Comparison of ENCODE assay signal across 8 cellular contexts in the genomic region with DNA sequence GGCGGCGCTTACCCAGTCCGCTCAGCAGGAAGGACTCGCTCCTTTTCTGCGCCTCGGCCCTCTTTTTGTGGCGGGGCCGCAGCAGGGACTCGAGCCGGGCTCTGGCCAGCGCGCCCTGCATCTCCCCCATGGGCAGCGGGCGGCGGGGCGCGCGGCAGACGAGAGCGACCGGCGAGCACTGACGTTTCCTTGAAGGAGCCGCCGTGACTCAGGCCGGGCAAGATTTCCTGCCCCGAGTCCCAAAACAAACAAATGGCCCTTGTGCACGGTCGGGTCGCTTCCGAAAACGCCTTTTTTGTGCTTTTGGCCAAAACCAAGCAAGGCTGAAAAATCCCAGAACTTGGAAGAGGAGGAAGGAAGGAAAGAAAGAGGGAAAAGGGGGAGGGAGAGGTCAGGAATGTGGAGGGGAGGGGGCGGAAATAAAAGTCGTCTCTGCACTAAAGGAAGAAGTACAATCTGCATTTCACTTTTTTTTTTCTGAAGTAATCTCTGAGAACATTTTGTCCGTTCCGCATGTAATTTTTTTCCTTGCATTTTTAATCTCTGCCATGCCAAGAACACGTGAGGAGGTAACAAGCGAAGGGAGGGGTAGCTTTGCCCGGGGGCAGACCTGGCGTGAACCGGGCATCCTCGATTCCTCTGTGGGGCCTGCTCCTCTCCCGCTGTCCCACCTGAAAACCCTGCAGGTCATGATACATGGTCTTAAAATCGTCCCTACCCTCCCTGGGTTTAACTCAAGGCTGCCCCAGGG.
DNase-seq lines count a peak whose midpoint lies in the region; ATAC-seq, FAIRE-seq and TF ChIP-seq lines count a peak whose summit lies in the region.

No MANE protein-coding gene starts in this region.

- peaks cover 4% of the 10 kb centered on the region for H3K4me1 ChIP-seq in neural progenitor cell
- peaks cover 0 to 30% (median 12%) of the 10 kb centered on the region in 4 donors for H3K4me1 ChIP-seq in transverse colon

- H4K20me1 ChIP-seq in neural progenitor cell (ENCODE audit: low read depth): no peaks in the 10 kb centered on the region

- peaks cover 41% of the 10 kb centered on the region for H3K4me1 Mint-ChIP-seq in activated T-helper 2 cell treated with anti-CD3 and anti-CD28 coated beads, Interferon-gamma antibody, Interleukin-2, Interleukin-4, amounts not matched to agents 10 μg/mL and 5 μg/mL and 100 μg/mL, durations not matched to agents 14 hours and 24 hours and 36 hours (ENCODE audit: low read depth)
- peaks cover 16% of the 10 kb centered on the region for H3K4me1 Mint-ChIP-seq in neural progenitor cell

- H3K27me3 ChIP-seq in neural progenitor cell (peaks cover 28% of the 10 kb centered on the region), transverse colon (no peaks in the 10 kb centered on the region)

- no peaks in the 10 kb centered on the region for H3K9me3 Mint-ChIP-seq in activated T-helper 2 cell treated with anti-CD3 and anti-CD28 coated beads, Interferon-gamma antibody, Interleukin-2, Interleukin-4, amounts not matched to agents 10 μg/mL and 5 μg/mL and 100 μg/mL, durations not matched to agents 14 hours and 24 hours and 36 hours
- peaks cover 5% of the 10 kb centered on the region for H3K9me3 Mint-ChIP-seq in neural progenitor cell

- H3K36me3 ChIP-seq in neural progenitor cell (no peaks in the 10 kb centered on the region), transverse colon (peaks cover 0 to 28% (median 4%) of the 10 kb centered on the region in 4 donors)

- DNase-seq in EH (ENCODE audit: low read depth): peak; percentile 89
- DNase-seq in H54 (ENCODE audit: insufficient read length, low spot score): no peak
- peak; percentile 41 for DNase-seq in NCI-H2171 (lab: John Stamatoyannopoulos, UW)
- DNase-seq in activated T-helper 2 cell treated with anti-CD3 and anti-CD28 coated beads, Interferon-gamma antibody, Interleukin-2, Interleukin-4, amounts not matched to agents 10 μg/mL and 5 μg/mL and 100 μg/mL, durations not matched to agents 14 hours and 24 hours and 36 hours (ENCODE audit: low spot score): no peak
- peak; percentile 71 for DNase-seq in foreskin melanocyte
- peak; percentile 82 for DNase-seq in neural progenitor cell (ENCODE audit: low spot score)
- peak; percentile 63 for DNase-seq in transverse colon

- H3K4me3 ChIP-seq in neural progenitor cell (peak overlapping the region; percentile 83), transverse colon (peak overlapping the region; percentile 33 to 90 (median 75))

- TF ChIP-seq POLR2A in H54 (IDR thresholded peaks at IDR 0.05; ENCODE audit: low read depth, low read length) (peak; percentile 33; the same call in 1 of the 2 replicates), transverse colon (IDR thresholded peaks at IDR 0.05) (no peak)

- H3K9me3 ChIP-seq in neural progenitor cell (ENCODE audit: low read depth) (no peaks in the 10 kb centered on the region), transverse colon (no peaks in the 10 kb centered on the region)

- H3K27ac ChIP-seq in neural progenitor cell (peak overlapping the region; percentile 80), transverse colon (peak overlapping the region; percentile 94 to 95 (median 94))

- FAIRE-seq in H54 (lab: Jason Lieb, UNC): no peak

- H3K79me2 ChIP-seq in neural progenitor cell (ENCODE audit: low read depth): no peaks in the 10 kb centered on the region

- H3K36me3 Mint-ChIP-seq in activated T-helper 2 cell treated with anti-CD3 and anti-CD28 coated beads, Interferon-gamma antibody, Interleukin-2, Interleukin-4, amounts not matched to agents 10 μg/mL and 5 μg/mL and 100 μg/mL, durations not matched to agents 14 hours and 24 hours and 36 hours (ENCODE audit: low read depth): peaks cover 39% of the 10 kb centered on the region
- no peaks in the 10 kb centered on the region for H3K36me3 Mint-ChIP-seq in neural progenitor cell

- WGBS in transverse colon (ENCODE audit: low coverage in 1 of 2), 2 donors: 0 to 2% methylated on average over 10 to 44 of the region's 44 CpGs

- in situ Hi-C loops in transverse colon (cut with MboI; ENCODE audit: low pct_ligation_motif_present in 1 of 4, low pct_unique_long_range_greater_than_20kb in 1 of 4, low sequenced_read_pairs in 3 of 4): loop anchor here in 2 of 4 donors (10.0 kb wide), 2 partner anchors 469 to 649 kb away; no protein-coding TSS in a partner anchor

- TF ChIP-seq EP300 in transverse colon (IDR thresholded peaks at IDR 0.05; ENCODE audit: low read depth): peak; percentile 18

- peaks cover 4% of the 10 kb centered on the region for H3K27me3 Mint-ChIP-seq in activated T-helper 2 cell treated with anti-CD3 and anti-CD28 coated beads, Interferon-gamma antibody, Interleukin-2, Interleukin-4, amounts not matched to agents 10 μg/mL and 5 μg/mL and 100 μg/mL, durations not matched to agents 14 hours and 24 hours and 36 hours (ENCODE audit: low read depth)
- peaks cover 21% of the 10 kb centered on the region for H3K27me3 Mint-ChIP-seq in neural progenitor cell (ENCODE audit: insufficient read depth, low read depth)

- H2AFZ ChIP-seq in neural progenitor cell (replicated peaks): peak overlapping the region; percentile 60

- peaks cover 37% of the 10 kb centered on the region for H3F3A ChIP-seq in neural progenitor cell (ENCODE audit: low read depth)

- no peak for ATAC-seq in HG03565 (IDR thresholded peaks at IDR 0.05; ENCODE audit: unreplicated experiment)

- peak overlapping the region; percentile 81 for H3K4me2 ChIP-seq in neural progenitor cell

- intact Hi-C loops in activated T-helper 2 cell treated with anti-CD3 and anti-CD28 coated beads, Interferon-gamma antibody, Interleukin-2, Interleukin-4, amounts not matched to agents 10 μg/mL and 5 μg/mL and 100 μg/mL, durations not matched to agents 14 hours and 24 hours and 36 hours (cut with micrococcal nuclease): loop anchor here (1.0 to 10.0 kb wide), 7 partner anchors 61 to 1009 kb away; a partner anchor contains a TSS
- intact Hi-C loops in transverse colon (cut with DNase I; ENCODE audit: low total_unique reads): loop anchor here (10.0 kb wide), 1 partner anchor 459 kb away; no protein-coding TSS in a partner anchor

- H3K4me3 Mint-ChIP-seq in activated T-helper 2 cell treated with anti-CD3 and anti-CD28 coated beads, Interferon-gamma antibody, Interleukin-2, Interleukin-4, amounts not matched to agents 10 μg/mL and 5 μg/mL and 100 μg/mL, durations not matched to agents 14 hours and 24 hours and 36 hours (ENCODE audit: low read depth): peak overlapping the region; percentile 92
- H3K4me3 Mint-ChIP-seq in neural progenitor cell: peak overlapping the region; percentile 87

- peak overlapping the region; percentile 46 for H3K9ac ChIP-seq in neural progenitor cell

- TF ChIP-seq CTCF in neural progenitor cell (IDR thresholded peaks at IDR 0.05) (no peak), transverse colon (IDR thresholded peaks at IDR 0.05) (no peak)

- peak overlapping the region; percentile 89 for H3K27ac Mint-ChIP-seq in activated T-helper 2 cell treated with anti-CD3 and anti-CD28 coated beads, Interferon-gamma antibody, Interleukin-2, Interleukin-4, amounts not matched to agents 10 μg/mL and 5 μg/mL and 100 μg/mL, durations not matched to agents 14 hours and 24 hours and 36 hours
- H3K27ac Mint-ChIP-seq in neural progenitor cell: no peak overlapping the region

Comparison
In these comparisons a context has a peak if more than half of its experiments do, and no peak if none do; other contexts are left out.
1. DNase-seq: peak in EH (single experiment), NCI-H2171 (single experiment), foreskin melanocyte (single experiment), neural progenitor cell (single experiment) and transverse colon (single experiment); none in H54 (single experiment) and activated T-helper 2 cell treated with anti-CD3 and anti-CD28 coated beads, Interferon-gamma antibody, Interleukin-2, Interleukin-4, amounts not matched to agents 10 μg/mL and 5 μg/mL and 100 μg/mL, durations not matched to agents 14 hours and 24 hours and 36 hours (single experiment).